ENCODE assay signal across 1 cellular context in the genomic region with DNA sequence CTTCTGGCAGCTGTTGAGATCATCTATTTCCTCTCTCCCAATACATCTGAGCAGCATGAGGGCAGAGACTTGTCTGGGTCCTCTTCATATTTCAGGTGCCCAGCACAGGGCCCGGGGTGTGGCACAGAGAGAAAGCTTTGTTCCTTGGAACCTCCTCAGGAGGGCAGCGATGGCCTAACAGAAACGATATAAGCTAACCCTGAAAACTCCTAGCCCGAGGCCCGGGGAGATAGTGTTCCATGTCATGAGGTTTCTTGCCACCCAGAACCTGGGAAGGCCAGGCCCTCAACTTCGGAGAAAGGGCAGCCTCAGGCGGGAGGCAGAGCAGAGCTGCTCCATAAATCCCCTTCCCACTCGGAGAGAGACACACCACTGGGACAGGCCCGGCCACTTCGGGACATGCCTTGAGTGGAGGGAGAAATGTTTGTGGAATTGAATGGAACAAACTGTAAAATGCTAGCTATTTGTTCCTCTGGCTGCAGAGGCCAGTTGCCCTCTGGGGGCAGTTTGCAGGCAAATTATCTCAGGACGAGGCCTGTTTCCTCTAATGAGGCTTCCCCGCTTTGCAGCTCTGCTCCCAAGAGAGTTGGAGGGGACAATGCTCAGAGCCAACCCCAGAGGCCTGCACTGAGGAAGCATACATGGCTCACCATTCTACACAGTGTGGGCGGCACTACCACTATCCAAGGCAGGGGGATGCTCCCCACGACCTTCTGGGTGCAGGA.
TF ChIP-seq lines count a peak whose summit lies in the region.

No MANE protein-coding gene starts in this region.

TF ChIP-seq in GM12878, 131 proteins besides CTCF, POLR2A, EP300 and RAD21:
- TF ChIP-seq TCF3 (IDR thresholded peaks at IDR 0.05; ENCODE audit: borderline replicate concordance, insufficient read depth, low read depth, low read length): no peak
- peak; percentile 87 for TF ChIP-seq MEF2B (IDR thresholded peaks at IDR 0.05; ENCODE audit: partially characterized antibody, poor library complexity, severe bottlenecking)
